Comparison of ENCODE assay signal across 9 cellular contexts in the genomic region with DNA sequence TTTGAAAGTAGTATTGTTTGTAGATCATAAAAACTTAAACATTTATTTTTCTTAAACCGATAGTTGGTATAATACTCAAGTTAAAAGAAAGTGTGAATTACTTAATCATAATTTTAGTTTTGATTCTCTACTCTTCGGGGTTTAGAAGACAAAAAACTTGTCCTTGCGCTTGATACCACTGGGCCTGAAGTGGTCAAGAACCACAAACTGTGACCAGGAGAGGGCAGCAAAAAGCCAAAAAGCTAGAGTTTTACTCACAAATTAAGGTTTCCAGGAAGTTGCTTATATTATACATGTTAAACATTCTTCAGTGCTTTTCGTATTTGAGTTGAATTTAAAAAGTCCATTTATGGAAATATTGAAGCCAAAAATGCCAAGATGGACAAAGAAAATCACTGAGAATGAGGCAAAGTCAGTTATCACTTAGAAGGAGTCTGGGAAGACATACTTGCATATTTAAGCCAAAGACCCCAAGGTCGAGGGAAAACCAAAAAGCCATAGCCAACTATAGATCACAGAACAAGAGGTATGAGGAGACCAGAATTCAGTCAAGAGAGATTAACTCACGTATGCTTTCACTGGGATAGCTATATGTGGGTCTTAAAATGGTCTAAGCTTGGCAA. TPM values are rescaled to one million over a fixed set of nuclear protein-coding genes. Genes with fewer than 3 reads are reported as not detected.
DNase-seq lines count a peak whose midpoint lies in the region; ATAC-seq, FAIRE-seq and TF ChIP-seq lines count a peak whose summit lies in the region.
"Had no signal": no experiment of that assay in that cellular context is flagged by ENCODE, and none has a peak within 500 bp of the region (broad histone marks: within the 10 kb centered on the region; RNA-seq: fewer than 3 reads in every experiment).

No MANE protein-coding gene starts in this region.

- no peak for ATAC-seq in esophagus mucosa
- no peak for ATAC-seq in HG03097 (IDR thresholded peaks at IDR 0.05; ENCODE audit: low FRiP score, unreplicated experiment)
- ATAC-seq: CD8-positive, alpha-beta T cell had no signal

- no peak overlapping the region for H3K4me3 Mint-ChIP-seq in activated CD4-positive, alpha-beta memory T cell treated with anti-CD3 and anti-CD28 coated beads for 36 hours
- H3K4me3 Mint-ChIP-seq: CD8-positive, alpha-beta T cell had no signal

- H3K27ac Mint-ChIP-seq in activated CD4-positive, alpha-beta memory T cell treated with anti-CD3 and anti-CD28 coated beads for 36 hours: no peak overlapping the region
- H3K27ac Mint-ChIP-seq: CD8-positive, alpha-beta T cell had no signal

- peak overlapping the region; percentile 54 for H2AFZ ChIP-seq in keratinocyte (ENCODE audit: control insufficient read depth, low read length)

- POLR2A ChIA-PET in activated CD4-positive, alpha-beta memory T cell treated with anti-CD3 and anti-CD28 coated beads for 36 hours (lab: Charles Lee): no interaction called here

- H3K4me3 ChIP-seq in keratinocyte (ENCODE audit: control insufficient read depth in 2 of 3, extremely low read depth in 1 of 3, insufficient read depth in 2 of 3, low read depth in 1 of 3, low read length in 3 of 3): no peak overlapping the region

- no peaks in the 10 kb centered on the region for H3K27me3 ChIP-seq in keratinocyte (ENCODE audit: control insufficient read depth, extremely low read depth, insufficient read depth, low read length)

- no peaks in the 10 kb centered on the region for H3K9me1 ChIP-seq in keratinocyte (ENCODE audit: control insufficient read depth, extremely low read depth, insufficient read depth, low read length)

- no peaks in the 10 kb centered on the region for H3K4me1 ChIP-seq in keratinocyte (ENCODE audit: control insufficient read depth, extremely low read depth, insufficient read depth, low read length)

- H3K9me3 ChIP-seq in keratinocyte (ENCODE audit: control insufficient read depth, low read depth, low read length): no peaks in the 10 kb centered on the region

- H4K20me1 ChIP-seq in keratinocyte (ENCODE audit: control insufficient read depth, extremely low read depth, insufficient read depth, low read length): no peaks in the 10 kb centered on the region

- dilution Hi-C loops in keratinocyte (cut with MboI; ENCODE audit: extremely low pct_ligation_motif_present, low sequenced_read_pairs): no loop called here

- CTCF ChIA-PET in activated CD4-positive, alpha-beta memory T cell treated with anti-CD3 and anti-CD28 coated beads for 36 hours (lab: Charles Lee): interaction anchor here (0.7 to 1.8 kb wide), 4 partner anchors 13 to 689 kb away, joined by 3 to 9 read pairs (median 4); no protein-coding TSS in a partner anchor

- intact Hi-C loops in activated CD4-positive, alpha-beta memory T cell treated with anti-CD3 and anti-CD28 coated beads for 36 hours (cut with micrococcal nuclease): no loop called here

- H3K79me2 ChIP-seq in keratinocyte (ENCODE audit: control insufficient read depth, insufficient read depth, low read length): no peaks in the 10 kb centered on the region

- H3K9ac ChIP-seq in keratinocyte (ENCODE audit: control insufficient read depth, extremely low read depth, insufficient read depth, low read length): no peak overlapping the region

- no peak overlapping the region for H3K27ac ChIP-seq in keratinocyte (ENCODE audit: control insufficient read depth, insufficient read depth, low read length)

- H3K4me1 Mint-ChIP-seq in activated CD4-positive, alpha-beta memory T cell treated with anti-CD3 and anti-CD28 coated beads for 36 hours (ENCODE audit: low read depth): no peaks in the 10 kb centered on the region

- H3K4me2 ChIP-seq in keratinocyte (ENCODE audit: control insufficient read depth, extremely low read depth, insufficient read depth, low read depth, low read length): no peak overlapping the region

- H3K9me3 Mint-ChIP-seq in activated CD4-positive, alpha-beta memory T cell treated with anti-CD3 and anti-CD28 coated beads for 36 hours: no peaks in the 10 kb centered on the region
- H3K9me3 Mint-ChIP-seq: CD8-positive, alpha-beta T cell had no signal

- H3K36me3 Mint-ChIP-seq in activated CD4-positive, alpha-beta memory T cell treated with anti-CD3 and anti-CD28 coated beads for 36 hours: peaks cover 7% of the 10 kb centered on the region

- DNase-seq in NCI-H2196 (lab: John Stamatoyannopoulos, UW; ENCODE audit: unreplicated experiment): peak; percentile 31
- no peak for DNase-seq in NCI-H2196 treated with DMSO at 0.1 percent for 48 hours (lab: John Stamatoyannopoulos, UW; ENCODE audit: unreplicated experiment)
- peak; percentile 28 for DNase-seq in KG1 (lab: John Stamatoyannopoulos, UW)
- DNase-seq in activated CD4-positive, alpha-beta memory T cell treated with anti-CD3 and anti-CD28 coated beads for 36 hours: peak; percentile 26
- no peak for DNase-seq in keratinocyte (ENCODE audit: low read depth, low spot score)
- no peak for DNase-seq in retina

- no peaks in the 10 kb centered on the region for H3K36me3 ChIP-seq in keratinocyte (ENCODE audit: control insufficient read depth in 2 of 2, extremely low read depth in 1 of 2, insufficient read depth in 2 of 2, low read length in 2 of 2)

- no peaks in the 10 kb centered on the region for H3K27me3 Mint-ChIP-seq in activated CD4-positive, alpha-beta memory T cell treated with anti-CD3 and anti-CD28 coated beads for 36 hours

- TF ChIP-seq CTCF in keratinocyte (optimal IDR thresholded peaks at IDR 0.05 in 1 of 3, IDR thresholded peaks at IDR 0.05 in 1 of 3, conservative IDR thresholded peaks at IDR 0.05 in 1 of 3; ENCODE audit: extremely low read depth in 1 of 3, insufficient read depth in 2 of 3, low read length in 3 of 3): peak; percentile 49 to 60 (median 59)

- peak; percentile 23 for FAIRE-seq in keratinocyte (lab: Jason Lieb, UNC)

RNA-seq across cellular contexts. Expression of a gene that starts 34.2 kb away (rescaled TPM):
- 1 to 10 TPM; 5.6 to 5.8 TPM for total RNA-seq in activated CD4-positive, alpha-beta memory T cell treated with anti-CD3 and anti-CD28 coated beads for 36 hours
- 1.4 to 4.9 TPM (median 3.1 TPM) in 3 replicates for polyA plus RNA-seq in keratinocyte
- polyA plus RNA-seq in keratinocyte (2011; ENCODE audit: low read depth): 6.0 TPM
- polyA plus RNA-seq in keratinocyte (2011; cell fraction: cytosol; rRNA removed): 1.7 and 3.1 TPM in 2 replicates
- polyA plus RNA-seq in keratinocyte (2011; cell fraction: nucleus; rRNA removed): 4.8 and 7.6 TPM in 2 replicates
- polyA plus RNA-seq in keratinocyte (2012; ENCODE audit: low replicate concordance): 2.1 and 2.8 TPM in 2 replicates
- 0.82 to 5.1 TPM in 2 of 3 replicates, not detected in the other for polyA minus RNA-seq in keratinocyte
- polyA minus RNA-seq in keratinocyte (2011; cell fraction: cytosol; rRNA and poly(A)+ RNA removed): not detected
- 1.7 and 2.6 TPM in 2 replicates for polyA minus RNA-seq in keratinocyte (2011; cell fraction: nucleus; rRNA and poly(A)+ RNA removed)
- total RNA-seq in esophagus mucosa: 3.0 TPM

RNA-seq across cellular contexts. Expression of a gene that starts 34.5 kb away (rescaled TPM):
- 10 to 100 TPM; 59.5 to 61.1 TPM for total RNA-seq in activated CD4-positive, alpha-beta memory T cell treated with anti-CD3 and anti-CD28 coated beads for 36 hours
- 6.9 to 19.5 TPM (median 10.0 TPM) in 3 replicates for polyA plus RNA-seq in keratinocyte
- 7.3 TPM for polyA plus RNA-seq in keratinocyte (2011; ENCODE audit: low read depth)
- polyA plus RNA-seq in keratinocyte (2011; cell fraction: cytosol; rRNA removed): 6.7 and 12.9 TPM in 2 replicates
- polyA plus RNA-seq in keratinocyte (2011; cell fraction: nucleus; rRNA removed): 6.6 and 9.9 TPM in 2 replicates
- polyA plus RNA-seq in keratinocyte (2012; ENCODE audit: low replicate concordance): 11.7 and 14.0 TPM in 2 replicates
- 0.69 to 4.8 TPM (median 1.4 TPM) in 3 replicates for polyA minus RNA-seq in keratinocyte
- polyA minus RNA-seq in keratinocyte (2011; cell fraction: cytosol; rRNA and poly(A)+ RNA removed): not detected
- polyA minus RNA-seq in keratinocyte (2011; cell fraction: nucleus; rRNA and poly(A)+ RNA removed): 2.5 and 3.9 TPM in 2 replicates
- total RNA-seq in esophagus mucosa: 18.9 TPM

RNA-seq across cellular contexts. Expression of a gene that starts 35.7 kb away (rescaled TPM):
- total RNA-seq in activated CD4-positive, alpha-beta memory T cell treated with anti-CD3 and anti-CD28 coated beads for 36 hours: 10 to 100 TPM; 31.9 to 32.4 TPM
- polyA plus RNA-seq in keratinocyte: 34.0 to 38.9 TPM (median 36.3 TPM) in 3 replicates
- polyA plus RNA-seq in keratinocyte (2011; ENCODE audit: low read depth): 23.7 TPM
- polyA plus RNA-seq in keratinocyte (2011; cell fraction: cytosol; rRNA removed): 42.2 and 42.5 TPM in 2 replicates
- 27.2 and 35.4 TPM in 2 replicates for polyA plus RNA-seq in keratinocyte (2011; cell fraction: nucleus; rRNA removed)
- 44.8 and 53.2 TPM in 2 replicates for polyA plus RNA-seq in keratinocyte (2012; ENCODE audit: low replicate concordance)
- polyA minus RNA-seq in keratinocyte: 39.3 to 42.8 TPM (median 39.9 TPM) in 3 replicates
- polyA minus RNA-seq in keratinocyte (2011; cell fraction: cytosol; rRNA and poly(A)+ RNA removed): 26.7 TPM
- 14.0 and 26.8 TPM in 2 replicates for polyA minus RNA-seq in keratinocyte (2011; cell fraction: nucleus; rRNA and poly(A)+ RNA removed)
- 37.2 TPM for total RNA-seq in esophagus mucosa

Comparison
In these comparisons a context has a peak if more than half of its experiments do, and no peak if none do; other contexts are left out.
1. DNase-seq: peak in NCI-H2196 (single experiment), KG1 (single experiment) and activated CD4-positive, alpha-beta memory T cell treated with anti-CD3 and anti-CD28 coated beads for 36 hours (single experiment); none in NCI-H2196 treated with DMSO at 0.1 percent for 48 hours (single experiment), keratinocyte (single experiment) and retina (single experiment).